In genomic region chr4:41212221-41213203, GRCh38 we compare ENCODE assay signal across 1 cellular context.
TF ChIP-seq lines count a peak whose summit lies in the region.

No MANE protein-coding gene starts in this region.

TF ChIP-seq in HCT116, 20 proteins besides CTCF, POLR2A, EP300 and RAD21:
- TF ChIP-seq YY1 (IDR thresholded peaks at IDR 0.05; ENCODE audit: extremely low read depth, insufficient replicate concordance, low read depth, low read length) = peak; percentile 56
- TF ChIP-seq POLR2AphosphoS5 (IDR thresholded peaks at IDR 0.05; ENCODE audit: low read depth, low read length) = peak; percentile 41; the same call in 1 of the 2 replicates
- no peak for TF ChIP-seq MAX (IDR thresholded peaks at IDR 0.05)
TF ChIP-seq in HCT116: peak in this region for 2.
